ENCODE assay signal across 8 cellular contexts in the genomic region with DNA sequence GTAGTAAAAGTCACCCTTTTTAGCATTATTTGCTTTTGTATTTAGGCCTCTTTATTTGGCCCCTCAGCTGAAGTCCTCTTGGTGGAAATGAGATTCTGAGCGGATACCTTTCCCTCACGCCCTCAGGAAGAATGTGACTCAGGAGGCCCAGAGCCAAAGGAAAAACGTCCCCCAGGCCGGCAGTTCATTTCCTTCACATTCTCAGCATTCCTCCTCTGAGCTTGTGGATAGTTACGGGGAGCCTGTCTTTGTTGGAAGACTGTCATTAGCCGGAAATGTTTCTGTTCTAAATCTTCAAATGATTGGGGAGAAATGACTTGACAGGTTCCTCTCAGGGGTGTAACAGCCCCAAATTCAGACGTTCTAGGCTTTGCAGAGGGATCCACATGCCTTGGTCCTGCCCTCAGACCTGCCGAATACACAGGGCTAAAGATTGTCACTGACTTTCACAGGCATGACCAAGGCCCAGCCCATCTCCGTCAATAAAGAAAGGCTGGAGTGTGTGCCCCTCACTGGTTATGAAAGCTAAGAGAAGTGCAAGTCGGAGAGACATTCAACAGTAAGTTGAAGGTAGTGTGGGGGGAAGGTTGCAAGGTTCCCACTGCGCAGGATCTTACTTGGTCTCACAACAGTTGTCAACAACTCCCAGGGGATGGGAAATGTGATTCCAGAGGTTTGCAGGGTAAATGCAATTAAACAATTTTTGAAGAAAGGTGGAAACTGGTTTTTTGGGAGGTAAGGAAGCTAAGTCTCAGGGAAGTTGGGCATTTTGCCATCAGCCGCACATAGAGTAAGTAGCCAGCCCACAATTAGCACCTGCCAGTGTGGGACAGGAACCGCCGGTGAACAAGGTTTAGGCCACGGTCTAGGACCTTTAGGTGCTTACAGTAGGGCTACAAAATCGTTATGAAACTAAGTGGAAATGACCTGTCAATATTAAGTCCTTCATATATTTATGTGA. TPM values are rescaled to one million over a fixed set of nuclear protein-coding genes. Genes with fewer than 3 reads are reported as not detected.
DNase-seq lines count a peak whose midpoint lies in the region; ATAC-seq and TF ChIP-seq lines count a peak whose summit lies in the region.

No MANE protein-coding gene starts in this region.

- WGBS in heart left ventricle, 4 donors, result 35 to 43% (median 41%) methylated on average over 15 to 16 of the region's 16 CpGs

- H3K36me3 ChIP-seq in GM23338 (ENCODE audit: insufficient read depth), result no peaks in the 10 kb centered on the region
- H3K36me3 ChIP-seq in heart left ventricle, result peaks cover 0 to 7% (median 0%) of the 10 kb centered on the region in 9 donors

- H3K9me3 Mint-ChIP-seq in GM23338, result no peaks in the 10 kb centered on the region
- no peaks in the 10 kb centered on the region for H3K9me3 Mint-ChIP-seq in activated naive CD8-positive, alpha-beta T cell treated with anti-CD3 and anti-CD28 coated beads for 36 hours

- TF ChIP-seq CTCF in GM23338 (conservative IDR thresholded peaks at IDR 0.05; ENCODE audit: low read depth in 2 of 2), result no peak
- no peak for TF ChIP-seq CTCF in heart left ventricle (IDR thresholded peaks at IDR 0.05)

- no peaks in the 10 kb centered on the region for H3F3A ChIP-seq in GM23338 (replicated peaks; ENCODE audit: low read depth)

- H3K4me1 Mint-ChIP-seq in GM23338, result peaks cover 31% of the 10 kb centered on the region
- H3K4me1 Mint-ChIP-seq in activated naive CD8-positive, alpha-beta T cell treated with anti-CD3 and anti-CD28 coated beads for 36 hours, result no peaks in the 10 kb centered on the region

- no peaks in the 10 kb centered on the region for H3K9me3 ChIP-seq in heart left ventricle

- peaks cover 35% of the 10 kb centered on the region for H3K36me3 Mint-ChIP-seq in GM23338 (ENCODE audit: low read depth)
- H3K36me3 Mint-ChIP-seq in activated naive CD8-positive, alpha-beta T cell treated with anti-CD3 and anti-CD28 coated beads for 36 hours, result no peaks in the 10 kb centered on the region

- H3K4me3 ChIP-seq in GM23338 (no peak overlapping the region), heart left ventricle (no peak overlapping the region)

- H3K27me3 ChIP-seq in GM23338 (ENCODE audit: insufficient read depth), result no peaks in the 10 kb centered on the region
- H3K27me3 ChIP-seq in heart left ventricle, result no peaks in the 10 kb centered on the region

- TF ChIP-seq POLR2A in heart left ventricle (IDR thresholded peaks at IDR 0.05), result no peak

- H4K20me1 ChIP-seq in GM23338 (replicated peaks; ENCODE audit: insufficient read depth), result no peaks in the 10 kb centered on the region

- intact Hi-C loops in heart left ventricle (cut with DNase I), result loop anchor here in 4 of 10 donors (10.0 kb wide), 4 partner anchors 153 to 513 kb away; partner anchors contain the start of genes ALDH1A2 (in 3 of the 4) and POLR2M (in 1 of the 4)

- no peak overlapping the region for H2AFZ ChIP-seq in GM23338

- H3K27ac Mint-ChIP-seq in GM23338, result peak overlapping the region; percentile 87
- no peak overlapping the region for H3K27ac Mint-ChIP-seq in activated naive CD8-positive, alpha-beta T cell treated with anti-CD3 and anti-CD28 coated beads for 36 hours

- DNase-seq in GM23338 (ENCODE audit: low spot score) (peak; percentile 89), SW480 (ENCODE audit: low spot score) (peak; percentile 59), heart left ventricle (peak in 2 of 5 donors; percentile 56 to 65), pulmonary artery endothelial cell (ENCODE audit: low read depth, low spot score) (peak; percentile 90), amniotic stem cell (lab: John Stamatoyannopoulos, UW) (no peak)
- no peak for DNase-seq in activated naive CD8-positive, alpha-beta T cell treated with anti-CD3 and anti-CD28 coated beads for 36 hours

- 0 out of 2 replicates have a peak, but pooled peaks cover 2% of the 10 kb centered on the region for H3K9me2 ChIP-seq in GM23338 (ENCODE audit: insufficient read depth)

- H3K4me3 Mint-ChIP-seq in GM23338, result no peak overlapping the region; the same call in 2 of the 3 replicates
- H3K4me3 Mint-ChIP-seq in activated naive CD8-positive, alpha-beta T cell treated with anti-CD3 and anti-CD28 coated beads for 36 hours, result no peak overlapping the region

- no peaks in the 10 kb centered on the region for H3K79me2 ChIP-seq in GM23338 (replicated peaks; ENCODE audit: insufficient read depth)

- H3K4me2 ChIP-seq in GM23338, result no peak overlapping the region

- peak overlapping the region; percentile 73 for H3K27ac ChIP-seq in GM23338 (ENCODE audit: low read depth)
- peak overlapping the region; percentile 67 to 94 (median 88) for H3K27ac ChIP-seq in heart left ventricle

- peaks cover 4% of the 10 kb centered on the region; the same call in 1 of the 2 replicates for H3K4me1 ChIP-seq in GM23338 (ENCODE audit: insufficient read depth)
- peaks cover 8 to 72% (median 62%) of the 10 kb centered on the region in 12 donors for H3K4me1 ChIP-seq in heart left ventricle

- ATAC-seq in GM23338 (peak; percentile 59), heart left ventricle (peak in 3 of 4 donors; percentile 14 to 56 (median 29)), HG02970 (IDR thresholded peaks at IDR 0.05; ENCODE audit: low FRiP score, unreplicated experiment) (no peak), GM21528 (IDR thresholded peaks at IDR 0.05; ENCODE audit: low FRiP score, unreplicated experiment) (no peak)

- peaks cover 12% of the 10 kb centered on the region for H3K27me3 Mint-ChIP-seq in GM23338 (ENCODE audit: insufficient read depth, low read depth, poor library complexity)
- H3K27me3 Mint-ChIP-seq in activated naive CD8-positive, alpha-beta T cell treated with anti-CD3 and anti-CD28 coated beads for 36 hours, result peaks cover 9% of the 10 kb centered on the region

TF ChIP-seq in GM23338, 12 proteins besides CTCF, POLR2A, EP300 and RAD21 (continues in another document):
- TF ChIP-seq POLR2AphosphoS5 (IDR thresholded peaks at IDR 0.05; ENCODE audit: low read depth) (no peak), CREB1 (CRISPR knock-in tag; IDR thresholded peaks at IDR 0.05; ENCODE audit: low read depth) (no peak)
- TF ChIP-seq, protein P1, sequence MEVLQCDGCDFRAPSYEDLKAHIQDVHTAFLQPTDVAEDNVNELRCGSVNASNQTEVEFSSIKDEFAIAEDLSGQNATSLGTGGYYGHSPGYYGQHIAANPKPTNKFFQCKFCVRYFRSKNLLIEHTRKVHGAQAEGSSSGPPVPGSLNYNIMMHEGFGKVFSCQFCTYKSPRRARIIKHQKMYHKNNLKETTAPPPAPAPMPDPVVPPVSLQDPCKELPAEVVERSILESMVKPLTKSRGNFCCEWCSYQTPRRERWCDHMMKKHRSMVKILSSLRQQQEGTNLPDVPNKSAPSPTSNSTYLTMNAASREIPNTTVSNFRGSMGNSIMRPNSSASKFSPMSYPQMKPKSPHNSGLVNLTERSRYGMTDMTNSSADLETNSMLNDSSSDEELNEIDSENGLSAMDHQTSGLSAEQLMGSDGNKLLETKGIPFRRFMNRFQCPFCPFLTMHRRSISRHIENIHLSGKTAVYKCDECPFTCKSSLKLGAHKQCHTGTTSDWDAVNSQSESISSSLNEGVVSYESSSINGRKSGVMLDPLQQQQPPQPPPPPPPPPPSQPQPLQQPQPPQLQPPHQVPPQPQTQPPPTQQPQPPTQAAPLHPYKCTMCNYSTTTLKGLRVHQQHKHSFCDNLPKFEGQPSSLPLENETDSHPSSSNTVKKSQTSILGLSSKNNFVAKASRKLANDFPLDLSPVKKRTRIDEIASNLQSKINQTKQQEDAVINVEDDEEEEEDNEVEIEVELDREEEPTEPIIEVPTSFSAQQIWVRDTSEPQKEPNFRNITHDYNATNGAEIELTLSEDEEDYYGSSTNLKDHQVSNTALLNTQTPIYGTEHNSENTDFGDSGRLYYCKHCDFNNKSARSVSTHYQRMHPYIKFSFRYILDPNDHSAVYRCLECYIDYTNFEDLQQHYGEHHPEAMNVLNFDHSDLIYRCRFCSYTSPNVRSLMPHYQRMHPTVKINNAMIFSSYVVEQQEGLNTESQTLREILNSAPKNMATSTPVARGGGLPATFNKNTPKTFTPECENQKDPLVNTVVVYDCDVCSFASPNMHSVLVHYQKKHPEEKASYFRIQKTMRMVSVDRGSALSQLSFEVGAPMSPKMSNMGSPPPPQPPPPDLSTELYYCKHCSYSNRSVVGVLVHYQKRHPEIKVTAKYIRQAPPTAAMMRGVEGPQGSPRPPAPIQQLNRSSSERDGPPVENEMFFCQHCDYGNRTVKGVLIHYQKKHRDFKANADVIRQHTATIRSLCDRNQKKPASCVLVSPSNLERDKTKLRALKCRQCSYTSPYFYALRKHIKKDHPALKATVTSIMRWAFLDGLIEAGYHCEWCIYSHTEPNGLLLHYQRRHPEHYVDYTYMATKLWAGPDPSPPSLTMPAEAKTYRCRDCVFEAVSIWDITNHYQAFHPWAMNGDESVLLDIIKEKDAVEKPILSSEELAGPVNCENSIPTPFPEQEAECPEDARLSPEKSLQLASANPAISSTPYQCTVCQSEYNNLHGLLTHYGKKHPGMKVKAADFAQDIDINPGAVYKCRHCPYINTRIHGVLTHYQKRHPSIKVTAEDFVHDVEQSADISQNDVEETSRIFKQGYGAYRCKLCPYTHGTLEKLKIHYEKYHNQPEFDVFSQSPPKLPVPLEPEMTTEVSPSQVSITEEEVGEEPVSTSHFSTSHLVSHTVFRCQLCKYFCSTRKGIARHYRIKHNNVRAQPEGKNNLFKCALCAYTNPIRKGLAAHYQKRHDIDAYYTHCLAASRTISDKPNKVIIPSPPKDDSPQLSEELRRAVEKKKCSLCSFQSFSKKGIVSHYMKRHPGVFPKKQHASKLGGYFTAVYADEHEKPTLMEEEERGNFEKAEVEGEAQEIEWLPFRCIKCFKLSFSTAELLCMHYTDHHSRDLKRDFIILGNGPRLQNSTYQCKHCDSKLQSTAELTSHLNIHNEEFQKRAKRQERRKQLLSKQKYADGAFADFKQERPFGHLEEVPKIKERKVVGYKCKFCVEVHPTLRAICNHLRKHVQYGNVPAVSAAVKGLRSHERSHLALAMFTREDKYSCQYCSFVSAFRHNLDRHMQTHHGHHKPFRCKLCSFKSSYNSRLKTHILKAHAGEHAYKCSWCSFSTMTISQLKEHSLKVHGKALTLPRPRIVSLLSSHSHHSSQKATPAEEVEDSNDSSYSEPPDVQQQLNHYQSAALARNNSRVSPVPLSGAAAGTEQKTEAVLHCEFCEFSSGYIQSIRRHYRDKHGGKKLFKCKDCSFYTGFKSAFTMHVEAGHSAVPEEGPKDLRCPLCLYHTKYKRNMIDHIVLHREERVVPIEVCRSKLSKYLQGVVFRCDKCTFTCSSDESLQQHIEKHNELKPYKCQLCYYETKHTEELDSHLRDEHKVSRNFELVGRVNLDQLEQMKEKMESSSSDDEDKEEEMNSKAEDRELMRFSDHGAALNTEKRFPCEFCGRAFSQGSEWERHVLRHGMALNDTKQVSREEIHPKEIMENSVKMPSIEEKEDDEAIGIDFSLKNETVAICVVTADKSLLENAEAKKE (CRISPR knock-in tag; IDR thresholded peaks at IDR 0.05), result peak; percentile 49; the same call in 1 of the 2 replicates

RNA-seq across cellular contexts. Expression of gene MYZAP, which starts 39.7 kb away (rescaled TPM):
- total RNA-seq in GM23338 (2014; rRNA removed; shearing (Covaris generic)), result 0.66 and 1.5 TPM in 2 replicates
- polyA plus RNA-seq in GM23338 (2016; fragmentation: Nextera tagmentation; extraction: Ambion mirVana), result 1.0 and 1.1 TPM in 2 replicates
- 1,000 to 10,000 TPM in 2 of 9 donors, 100 to 1,000 TPM in 7; 359 to 1,065 (median 670) TPM for total RNA-seq in heart left ventricle
- 100 to 1,000 TPM; 280 to 506 TPM for polyA plus RNA-seq in heart left ventricle
- total RNA-seq in pulmonary artery endothelial cell, result 4.5 and 7.4 TPM in 2 replicates
- total RNA-seq in activated naive CD8-positive, alpha-beta T cell treated with anti-CD3 and anti-CD28 coated beads for 36 hours, result not detected

Comparison
In these comparisons a context has a peak if more than half of its experiments do, and no peak if none do; other contexts are left out.
1. ATAC-seq: peak in GM23338 (single experiment) and heart left ventricle (3 of 4); none in HG02970 (single experiment) and GM21528 (single experiment).
2. DNase-seq: peak in GM23338 (single experiment), SW480 (single experiment) and pulmonary artery endothelial cell (single experiment); none in amniotic stem cell (single experiment) and activated naive CD8-positive, alpha-beta T cell treated with anti-CD3 and anti-CD28 coated beads for 36 hours (single experiment).
3. RNA of gene MYZAP, which starts 39.7 kb away (total RNA-seq): 359 to 1,065 TPM in heart left ventricle; 4.5 to 7.4 TPM in pulmonary artery endothelial cell, 0.66 to 1.5 TPM in GM23338 and not detected in activated naive CD8-positive, alpha-beta T cell treated with anti-CD3 and anti-CD28 coated beads for 36 hours; every median in the first group is over 10 times any median in the second.